29 cellular contexts compared by ENCODE assay signal in genomic region chr14:74988993-74989392, GRCh38. TPM values are rescaled to one million over a fixed set of nuclear protein-coding genes. Genes with fewer than 3 reads are reported as not detected.
DNase-seq lines count a peak whose midpoint lies in the region; ATAC-seq and TF ChIP-seq lines count a peak whose summit lies in the region.
"Had no signal": no experiment of that assay in that cellular context is flagged by ENCODE, and none has a peak within 500 bp of the region (broad histone marks: within the 10 kb centered on the region; RNA-seq: fewer than 3 reads in every experiment).

No MANE protein-coding gene starts in this region.

- no peak overlapping the region for H3K4ac ChIP-seq in IMR-90 (ENCODE audit: low read depth, low read length)

- H3K4me1 ChIP-seq in IMR-90 (ENCODE audit: control insufficient read depth, insufficient read depth, low read length) (0 out of 2 replicates have a peak, but pooled peaks cover 2% of the 10 kb centered on the region), osteoblast (ENCODE audit: insufficient read depth, low read length) (peaks cover 23% of the 10 kb centered on the region), spleen (no peaks in the 10 kb centered on the region)
- H3K4me1 ChIP-seq: lower lobe of right lung, upper lobe of left lung had no signal

- H2AFZ ChIP-seq in IMR-90 (replicated peaks; ENCODE audit: low read length, poor library complexity) (no peak overlapping the region), osteoblast (ENCODE audit: low read length) (no peak overlapping the region)

- no peak overlapping the region for H3K4me3 ChIP-seq in H7 (ENCODE audit: insufficient read depth, low read depth, low read length)
- H3K4me3 ChIP-seq in IMR-90 (ENCODE audit: insufficient read depth, low read depth, low read length) = no peak overlapping the region
- H3K4me3 ChIP-seq in osteoblast (ENCODE audit: insufficient read depth, low read length) = no peak overlapping the region
- no peak overlapping the region for H3K4me3 ChIP-seq in spleen
- H3K4me3 ChIP-seq: esophagus muscularis mucosa, heart left ventricle, lower lobe of right lung, ovary, skin epidermis, upper lobe of left lung had no signal

- H2AK9ac ChIP-seq in IMR-90 (replicated peaks; ENCODE audit: low read depth, low read length, poor library complexity) = no peak overlapping the region

- H3K36me3 Mint-ChIP-seq in endothelial cell (ENCODE audit: low read depth, unreplicated experiment) = no peaks in the 10 kb centered on the region
- H3K36me3 Mint-ChIP-seq: activated CD4-positive, alpha-beta memory T cell treated with anti-CD3 and anti-CD28 coated beads for 36 hours; brain; natural killer cell treated with Interleukin-12 subunit alpha and Interleukin-12 subunit beta and Interleukin-15 and Interleukin-18, amount 100 ng/mL, for 72 hours had no signal

- intact Hi-C loops in IMR-90 (cut with micrococcal nuclease) (no loop called here), spleen (cut with DNase I; ENCODE audit: low total_unique reads) (no loop called here), head of caudate nucleus (cut with DNase I) (no loop called here)

- WGBS in IMR-90 (ENCODE audit: extremely low coverage in 2 of 2, insufficient read length in 1 of 2), 2 experiments = no CpG with 5 or more reads among the region's 1 CpG
- WGBS in spleen, 5 donors = 88 to 100% (median 92%) methylated on average over 1 of the region's 1 CpG

- H3K56ac ChIP-seq in IMR-90 (ENCODE audit: extremely low read depth, insufficient read depth, low read length) = no peak overlapping the region

- CTCF ChIA-PET in IMR-90 (lab: Yijun Ruan, JAX) = interaction anchor here (0.6 kb wide), 1 partner anchor 103 kb away, joined by 3 read pairs; no protein-coding TSS in a partner anchor

- no peak for TF ChIP-seq RAD21 in IMR-90 (IDR thresholded peaks at IDR 0.05; ENCODE audit: low read length)

- H3K23ac ChIP-seq in IMR-90 (ENCODE audit: low read depth, low read length) = no peak overlapping the region

- no peak overlapping the region for H4K91ac ChIP-seq in IMR-90 (ENCODE audit: insufficient read depth, low read depth, low read length)

- H3K27me3 ChIP-seq in H7 (ENCODE audit: control insufficient read depth, insufficient read depth, low read length) = no peaks in the 10 kb centered on the region
- H3K27me3 ChIP-seq in IMR-90 (ENCODE audit: control insufficient read depth, insufficient read depth, low read length) = no peaks in the 10 kb centered on the region
- H3K27me3 ChIP-seq in osteoblast (ENCODE audit: insufficient read depth, low read length) = no peaks in the 10 kb centered on the region
- H3K27me3 ChIP-seq in spleen (replicated peaks in 1 of 7) = no peaks in the 10 kb centered on the region
- H3K27me3 ChIP-seq: esophagus muscularis mucosa, heart left ventricle, ovary, upper lobe of left lung had no signal

- peak overlapping the region; percentile 46 for H2AK5ac ChIP-seq in IMR-90 (ENCODE audit: low read depth, low read length)

- H3K79me1 ChIP-seq in IMR-90 (ENCODE audit: low read depth in 1 of 2, low read length in 2 of 2) = no peaks in the 10 kb centered on the region

- no peaks in the 10 kb centered on the region for H3K9me3 Mint-ChIP-seq in endothelial cell (ENCODE audit: unreplicated experiment)
- H3K9me3 Mint-ChIP-seq: activated CD4-positive, alpha-beta memory T cell treated with anti-CD3 and anti-CD28 coated beads for 36 hours; dendritic cell treated with granulocyte-macrophage colony-stimulating factor and Interleukin-4, amounts not matched to agents 40 ng/mL and 50 ng/mL, for 4 days; natural killer cell treated with Interleukin-12 subunit alpha and Interleukin-12 subunit beta and Interleukin-15 and Interleukin-18, amount 100 ng/mL, for 72 hours had no signal

- no peak overlapping the region for H4K8ac ChIP-seq in IMR-90 (ENCODE audit: low read depth in 2 of 2, low read length in 2 of 2)

- H3K79me2 ChIP-seq in osteoblast (ENCODE audit: insufficient read depth, low read length) = no peaks in the 10 kb centered on the region

- H3K14ac ChIP-seq in IMR-90 (replicated peaks; ENCODE audit: low read depth, low read length) = no peak overlapping the region

- H3K4me2 ChIP-seq in IMR-90 (ENCODE audit: low read depth, low read length) (no peak overlapping the region), osteoblast (ENCODE audit: insufficient read depth, low read length) (no peak overlapping the region)

- peaks cover 6% of the 10 kb centered on the region; the same call in 1 of the 2 replicates for H3K9me1 ChIP-seq in IMR-90 (ENCODE audit: insufficient read depth, low read length)

- H2BK5ac ChIP-seq in IMR-90 (ENCODE audit: low read depth, low read length, poor library complexity, severe bottlenecking) = no peak overlapping the region

- in situ Hi-C loops in IMR-90 (cut with MboI; ENCODE audit: low sequenced_read_pairs) = no loop called here

- POLR2A ChIA-PET in IMR-90 (lab: Charles Lee; ENCODE audit: unreplicated experiment) = no interaction called here

- H2BK120ac ChIP-seq in IMR-90 (ENCODE audit: low read depth, low read length) = no peak overlapping the region

- no peak overlapping the region for H3K27ac ChIP-seq in IMR-90 (ENCODE audit: insufficient read depth, low read length)
- H3K27ac ChIP-seq in osteoblast (ENCODE audit: low read depth, low read length) = no peak overlapping the region
- no peak overlapping the region for H3K27ac ChIP-seq in spleen
- H3K27ac ChIP-seq: esophagus muscularis mucosa, lower lobe of right lung, ovary, upper lobe of left lung had no signal

- no peak overlapping the region for H3K9ac ChIP-seq in IMR-90 (ENCODE audit: low read depth, low read length)

- no peak overlapping the region for H4K5ac ChIP-seq in IMR-90 (ENCODE audit: low read depth, low read length)

- no peaks in the 10 kb centered on the region for H3K36me3 ChIP-seq in H7 (replicated peaks; ENCODE audit: control insufficient read depth, insufficient read depth, low read length)
- H3K36me3 ChIP-seq in IMR-90 (ENCODE audit: control insufficient read depth, insufficient read depth, low read length) = no peaks in the 10 kb centered on the region
- H3K36me3 ChIP-seq in osteoblast (ENCODE audit: insufficient read depth, low read length) = no peaks in the 10 kb centered on the region
- H3K36me3 ChIP-seq in spleen = no peaks in the 10 kb centered on the region
- H3K36me3 ChIP-seq: esophagus muscularis mucosa, heart left ventricle, lower lobe of right lung, ovary, upper lobe of left lung had no signal

- H3K18ac ChIP-seq in IMR-90 (ENCODE audit: low read depth, low read length) = no peak overlapping the region

- no peak overlapping the region for H2BK15ac ChIP-seq in IMR-90 (ENCODE audit: low read depth, low read length)

- H3K27me3 Mint-ChIP-seq in endothelial cell (ENCODE audit: unreplicated experiment) = peaks cover 7% of the 10 kb centered on the region
- H3K27me3 Mint-ChIP-seq: activated CD4-positive, alpha-beta memory T cell treated with anti-CD3 and anti-CD28 coated beads for 36 hours; dendritic cell treated with granulocyte-macrophage colony-stimulating factor and Interleukin-4, amounts not matched to agents 40 ng/mL and 50 ng/mL, for 4 days; natural killer cell treated with Interleukin-12 subunit alpha and Interleukin-12 subunit beta and Interleukin-15 and Interleukin-18, amount 100 ng/mL, for 72 hours had no signal

- BruUV-seq in IMR-90 (replicated peaks; lab: Mats Ljungman, UMichigan) = no TSS peak

- ATAC-seq in IMR-90 (ENCODE audit: low read depth) = no peak
- ATAC-seq: lower lobe of right lung; natural killer cell treated with Interleukin-12 subunit alpha and Interleukin-12 subunit beta and Interleukin-15 and Interleukin-18, amount 100 ng/mL, for 72 hours had no signal

- no peak overlapping the region for H3K4me3 Mint-ChIP-seq in endothelial cell (ENCODE audit: unreplicated experiment)
- H3K4me3 Mint-ChIP-seq: activated CD4-positive, alpha-beta memory T cell treated with anti-CD3 and anti-CD28 coated beads for 36 hours; brain; dendritic cell treated with granulocyte-macrophage colony-stimulating factor and Interleukin-4, amounts not matched to agents 40 ng/mL and 50 ng/mL, for 4 days; natural killer cell treated with Interleukin-12 subunit alpha and Interleukin-12 subunit beta and Interleukin-15 and Interleukin-18, amount 100 ng/mL, for 72 hours had no signal

- H4K20me1 ChIP-seq in IMR-90 (ENCODE audit: insufficient read depth, low read length) (no peaks in the 10 kb centered on the region), osteoblast (ENCODE audit: insufficient read depth, low read length) (no peaks in the 10 kb centered on the region)

- DNase-seq in H7 (peak; percentile 45), IMR-90 (no peak), endothelial cell (ENCODE audit: low spot score) (no peak), osteoblast (ENCODE audit: insufficient read length, low spot score, missing footprints) (peak; percentile 49), spleen (no peak), head of caudate nucleus (no peak), germinal center (ENCODE audit: low spot score) (no peak)
- DNase-seq: activated CD4-positive, alpha-beta memory T cell treated with anti-CD3 and anti-CD28 coated beads for 36 hours; activated CD4-positive, alpha-beta T cell treated with anti-CD3 and anti-CD28 coated beads for 1 hour; activated naive CD4-positive, alpha-beta T cell treated with anti-CD3 and anti-CD28 coated beads, Interleukin-2, amount 50 U/mL, for 16 hours; C1 segment of cervical spinal cord; DMS53; heart left ventricle; Karpas-422; lower lobe of right lung; NCI-H1417; NCI-H2029; NCI-H345; NCI-H69; ovary; stimulated activated naive CD4-positive, alpha-beta T cell; T-helper 2 cell; upper lobe of left lung had no signal

- H3K9me3 ChIP-seq in IMR-90 (ENCODE audit: control insufficient read depth, insufficient read depth, low read length) (no peaks in the 10 kb centered on the region), osteoblast (ENCODE audit: low read depth, low read length) (no peaks in the 10 kb centered on the region), spleen (no peaks in the 10 kb centered on the region)
- H3K9me3 ChIP-seq: esophagus muscularis mucosa, heart left ventricle, lower lobe of right lung, ovary, upper lobe of left lung had no signal

- H3K27ac Mint-ChIP-seq in endothelial cell (ENCODE audit: unreplicated experiment) = peak overlapping the region; percentile 97
- H3K27ac Mint-ChIP-seq: activated CD4-positive, alpha-beta memory T cell treated with anti-CD3 and anti-CD28 coated beads for 36 hours; brain; dendritic cell treated with granulocyte-macrophage colony-stimulating factor and Interleukin-4, amounts not matched to agents 40 ng/mL and 50 ng/mL, for 4 days; natural killer cell treated with Interleukin-12 subunit alpha and Interleukin-12 subunit beta and Interleukin-15 and Interleukin-18, amount 100 ng/mL, for 72 hours had no signal

- dilution Hi-C loops in IMR-90 (cut with HindIII; ENCODE audit: low sequenced_read_pairs, unreplicated experiment) = no loop called here

- no peak for TF ChIP-seq CTCF in IMR-90 (conservative IDR thresholded peaks at IDR 0.05; ENCODE audit: low read depth, low read length)
- TF ChIP-seq CTCF in endothelial cell (IDR thresholded peaks at IDR 0.05; ENCODE audit: unreplicated experiment) = no peak
- TF ChIP-seq CTCF in osteoblast (IDR thresholded peaks at IDR 0.05; ENCODE audit: extremely low read depth, low read depth, low read length) = no peak
- no peak for TF ChIP-seq CTCF in spleen (IDR thresholded peaks at IDR 0.05 in 8 of 11, conservative IDR thresholded peaks at IDR 0.05 in 3 of 11)

- peaks cover 20% of the 10 kb centered on the region for H3K4me1 Mint-ChIP-seq in endothelial cell (ENCODE audit: unreplicated experiment)

- no peak overlapping the region for H2BK20ac ChIP-seq in IMR-90 (ENCODE audit: low read depth, low read length)

- TF ChIP-seq POLR2A in IMR-90 (IDR thresholded peaks at IDR 0.05; ENCODE audit: low read depth, low read length) (no peak), spleen (IDR thresholded peaks at IDR 0.05) (no peak)

RNA-seq across cellular contexts. Expression of gene EIF2B2, which starts 13.7 kb away (rescaled TPM):
- total RNA-seq in H7 (2014; rRNA removed; shearing (Covaris generic)) = 50.5 and 51.8 TPM in 2 replicates
- total RNA-seq in IMR-90 (2012; rRNA removed) (69.4 and 70.1 TPM in 2 replicates), endothelial cell (ENCODE audit: unreplicated experiment) (31.8 TPM), osteoblast (30.4 and 39.4 TPM in 2 replicates), spleen (10 to 100 TPM; 18.7 to 38.1 (median 29.8) TPM)
- polyA plus RNA-seq in IMR-90 (2012; rRNA removed) (63.6 and 73.9 TPM in 2 replicates), spleen (10 to 100 TPM; 16.0 to 24.4 (median 22.8) TPM)
- polyA plus RNA-seq in IMR-90 (2012; cell fraction: cytosol; rRNA removed) = 54.6 and 57.1 TPM in 2 replicates
- polyA plus RNA-seq in IMR-90 (2012; cell fraction: nucleus; rRNA removed; ENCODE audit: low replicate concordance) = 33.1 and 55.7 TPM in 2 replicates

RNA-seq across cellular contexts. Expression of gene PGF, which starts 33.6 kb away (rescaled TPM):
- 4.6 and 6.9 TPM in 2 replicates for total RNA-seq in H7 (2014; rRNA removed; shearing (Covaris generic))
- total RNA-seq in IMR-90 (2012; rRNA removed) = 0.28 and 0.36 TPM in 2 replicates
- 0.39 and 0.42 TPM in 2 replicates for polyA plus RNA-seq in IMR-90 (2012; rRNA removed)
- polyA plus RNA-seq in IMR-90 (2012; cell fraction: cytosol; rRNA removed) = 0.21 and 1.0 TPM in 2 replicates
- 0.28 and 0.52 TPM in 2 replicates for polyA plus RNA-seq in IMR-90 (2012; cell fraction: nucleus; rRNA removed; ENCODE audit: low replicate concordance)
- 6.5 TPM for total RNA-seq in endothelial cell (ENCODE audit: unreplicated experiment)
- total RNA-seq in osteoblast = 16.3 and 24.5 TPM in 2 replicates
- total RNA-seq in spleen = 1 to 10 TPM; 2.2 to 7.7 (median 2.7) TPM
- polyA plus RNA-seq in spleen = 1 to 10 TPM in 2 of 3 donors, under 1 TPM in 1; 0.87 to 6.2 (median 2.7) TPM
- total RNA-seq: mononuclear cell; natural killer cell treated with Interleukin-12 subunit alpha and Interleukin-12 subunit beta and Interleukin-15 and Interleukin-18, amount 100 ng/mL, for 72 hours had no signal

Comparison
In these comparisons a context has a peak if more than half of its experiments do, and no peak if none do; other contexts are left out.
1. DNase-seq: peak in H7 (single experiment) and osteoblast (single experiment); none in IMR-90 (single experiment), endothelial cell (single experiment), spleen (single experiment), head of caudate nucleus (0 of 42) and germinal center (single experiment).